8 cellular contexts compared by ENCODE assay signal in genomic region chr19:3276341-3276799, GRCh38. TPM values are rescaled to one million over a fixed set of nuclear protein-coding genes. Genes with fewer than 3 reads are reported as not detected.
DNase-seq lines count a peak whose midpoint lies in the region; ATAC-seq, FAIRE-seq and TF ChIP-seq lines count a peak whose summit lies in the region.

No MANE protein-coding gene starts in this region.

- H3K9ac ChIP-seq in colonic mucosa (ENCODE audit: low read depth in 2 of 2, low read length in 2 of 2): no peak overlapping the region

- H3K36me3 ChIP-seq in A673 (ENCODE audit: insufficient read depth, low read length, poor library complexity, severe bottlenecking): no peaks in the 10 kb centered on the region
- H3K36me3 ChIP-seq in HEK293 (ENCODE audit: control insufficient read depth in 2 of 2, insufficient read depth in 1 of 2, low read length in 2 of 2): no peaks in the 10 kb centered on the region
- H3K36me3 ChIP-seq in colonic mucosa: no peaks in the 10 kb centered on the region
- H3K36me3 ChIP-seq in small intestine (ENCODE audit: control insufficient read depth in 2 of 2, insufficient read depth in 2 of 2, low read length in 2 of 2): no peaks in the 10 kb centered on the region

- peak overlapping the region; percentile 91 for H3K4me3 Mint-ChIP-seq in T-helper 17 cell

- no peak for FAIRE-seq in small intestine (lab: Jason Lieb, UNC)

- POLR2A ChIA-PET in A673 (lab: Charles Lee; ENCODE audit: low non-redundant PET) (interaction anchor here (0.5 kb wide), 1 partner anchor 203 kb away, joined by 3 read pairs; no protein-coding TSS in a partner anchor), HEK293 (lab: Yijun Ruan, JAX) (interaction anchor here (0.5 to 2.9 kb wide), 17 partner anchors 8 to 690 kb away, joined by 3 to 60 read pairs (median 4); partner anchors contain the start of genes DOHH and ZNF57)

- peaks cover 2% of the 10 kb centered on the region for H3K36me3 Mint-ChIP-seq in T-helper 17 cell (ENCODE audit: low read depth)

- 1 to 10% (median 5%) methylated on average over 8 to 11 of the region's 11 CpGs for WGBS in small intestine, 3 donors

- ATAC-seq in T-helper 17 cell (peak; percentile 44), HG03442 (IDR thresholded peaks at IDR 0.05; ENCODE audit: unreplicated experiment) (no peak), HG03520 (IDR thresholded peaks at IDR 0.05; ENCODE audit: unreplicated experiment) (no peak)

- no TSS peak for BruUV-seq in A673 (replicated peaks; lab: Mats Ljungman, UMichigan)

- no peaks in the 10 kb centered on the region for H3K27me3 ChIP-seq in A673 (replicated peaks; ENCODE audit: insufficient read depth, low read depth, low read length, poor library complexity)
- peaks cover 9% of the 10 kb centered on the region for H3K27me3 ChIP-seq in colonic mucosa
- H3K27me3 ChIP-seq in small intestine (ENCODE audit: control insufficient read depth in 2 of 2, insufficient read depth in 2 of 2, low read length in 2 of 2): peaks cover 0 to 22% of the 10 kb centered on the region in 2 donors

- H3K4me1 ChIP-seq in A673 (ENCODE audit: insufficient read depth, low read length, poor library complexity, severe bottlenecking) (peaks cover 13% of the 10 kb centered on the region), HEK293 (ENCODE audit: control insufficient read depth, insufficient read depth, low read length) (no peaks in the 10 kb centered on the region), colonic mucosa (no peaks in the 10 kb centered on the region), small intestine (ENCODE audit: control insufficient read depth in 2 of 2, insufficient read depth in 1 of 2, low read depth in 1 of 2, low read length in 1 of 2) (no peaks in the 10 kb centered on the region)

- H3K27ac ChIP-seq in A673 (ENCODE audit: low read depth, low read length, poor library complexity, severe bottlenecking) (no peak overlapping the region), HEK293 (ENCODE audit: extremely low read depth, low read depth, low read length) (no peak overlapping the region), colonic mucosa (no peak overlapping the region), small intestine (ENCODE audit: low read depth in 1 of 2, low read length in 1 of 2) (no peak overlapping the region)

- no peak overlapping the region for H3K27ac Mint-ChIP-seq in T-helper 17 cell

- H3K9me3 ChIP-seq in A673 (ENCODE audit: low read depth, low read length, poor library complexity, severe bottlenecking) (no peaks in the 10 kb centered on the region), HEK293 (ENCODE audit: control insufficient read depth, insufficient read depth, low read depth, low read length) (no peaks in the 10 kb centered on the region), T-helper 17 cell (ENCODE audit: control insufficient read depth, low read length, poor library complexity, severe bottlenecking) (no peaks in the 10 kb centered on the region), colonic mucosa (no peaks in the 10 kb centered on the region), small intestine (ENCODE audit: control insufficient read depth, low read depth) (no peaks in the 10 kb centered on the region)

- DNase-seq in A673 (ENCODE audit: low spot score): peak; percentile 92
- peak; percentile 28 to 57 (median 39) for DNase-seq in T-helper 17 cell
- peak; percentile 78 for DNase-seq in colonic mucosa
- peak; percentile 52 for DNase-seq in small intestine
- no peak for DNase-seq in NOMO-1 treated with dmso at 0.1 percent for 144 hours (lab: John Stamatoyannopoulos, UW; ENCODE audit: unreplicated experiment)

- H3K27me3 Mint-ChIP-seq in T-helper 17 cell: peaks cover 9% of the 10 kb centered on the region

- intact Hi-C loops in A673 (cut with micrococcal nuclease; ENCODE audit: unreplicated experiment): no loop called here
- intact Hi-C loops in colonic mucosa (cut with DNase I): no loop called here

- H3K4me3 ChIP-seq in A673 (ENCODE audit: low read depth, low read length, poor library complexity, severe bottlenecking) (peak overlapping the region; percentile 19), HEK293 (ENCODE audit: low read depth, low read length) (peak overlapping the region; percentile 16; the same call in 1 of the 2 replicates), colonic mucosa (no peak overlapping the region), small intestine (ENCODE audit: low read depth in 1 of 2, low read length in 2 of 2) (no peak overlapping the region)

- CTCF ChIA-PET in A673 (lab: Charles Lee) (interaction anchor here (0.6 to 1.1 kb wide), 7 partner anchors 9 to 864 kb away, joined by 3 to 15 read pairs (median 3); no protein-coding TSS in a partner anchor), HEK293 (lab: Yijun Ruan, JAX) (interaction anchor here (0.6 to 2.1 kb wide), 10 partner anchors 8 to 388 kb away, joined by 3 to 28 read pairs (median 5); partner anchors contain the start of gene CELF5)

- peaks cover 23% of the 10 kb centered on the region for H3K4me1 Mint-ChIP-seq in T-helper 17 cell

- no peak for TF ChIP-seq CTCF in A673 (conservative IDR thresholded peaks at IDR 0.05; ENCODE audit: low read depth, low read length)
- TF ChIP-seq CTCF in HEK293 (tag by site-specific recombination; IDR thresholded peaks at IDR 0.05): no peak
- TF ChIP-seq CTCF in colonic mucosa (IDR thresholded peaks at IDR 0.05): no peak

TF ChIP-seq in HEK293, 187 proteins besides CTCF, POLR2A, EP300 and RAD21 (continues in another document):
- TF ChIP-seq ZFHX2 (tag by site-specific recombination; conservative IDR thresholded peaks at IDR 0.05) (peak; percentile 52), EGR2 (tag by site-specific recombination; IDR thresholded peaks at IDR 0.05; ENCODE audit: low read depth) (peak; percentile 25; the same call in 1 of the 2 replicates), GLIS2 (tag by site-specific recombination; IDR thresholded peaks at IDR 0.05) (peak; percentile 26; the same call in 1 of the 2 replicates), ZNF19 (tag by site-specific recombination; IDR thresholded peaks at IDR 0.05; ENCODE audit: low read depth) (no peak), KLF9 (tag by site-specific recombination; IDR thresholded peaks at IDR 0.05; ENCODE audit: low read depth) (peak; percentile 82), SP2 (tag by site-specific recombination; IDR thresholded peaks at IDR 0.05) (peak; percentile 36; the same call in 1 of the 2 replicates), ZSCAN16 (tag by site-specific recombination; IDR thresholded peaks at IDR 0.05) (no peak), KLF8 (tag by site-specific recombination; IDR thresholded peaks at IDR 0.05) (0 out of 2 replicates have a peak, but pooled peaks have one; percentile 33), ZNF394 (tag by site-specific recombination; IDR thresholded peaks at IDR 0.05; ENCODE audit: borderline replicate concordance) (peak; percentile 37; the same call in 1 of the 2 replicates), ZNF324 (tag by site-specific recombination; IDR thresholded peaks at IDR 0.05) (no peak), KLF1 (tag by site-specific recombination; IDR thresholded peaks at IDR 0.05) (peak; percentile 88)
- TF ChIP-seq, protein P1, sequence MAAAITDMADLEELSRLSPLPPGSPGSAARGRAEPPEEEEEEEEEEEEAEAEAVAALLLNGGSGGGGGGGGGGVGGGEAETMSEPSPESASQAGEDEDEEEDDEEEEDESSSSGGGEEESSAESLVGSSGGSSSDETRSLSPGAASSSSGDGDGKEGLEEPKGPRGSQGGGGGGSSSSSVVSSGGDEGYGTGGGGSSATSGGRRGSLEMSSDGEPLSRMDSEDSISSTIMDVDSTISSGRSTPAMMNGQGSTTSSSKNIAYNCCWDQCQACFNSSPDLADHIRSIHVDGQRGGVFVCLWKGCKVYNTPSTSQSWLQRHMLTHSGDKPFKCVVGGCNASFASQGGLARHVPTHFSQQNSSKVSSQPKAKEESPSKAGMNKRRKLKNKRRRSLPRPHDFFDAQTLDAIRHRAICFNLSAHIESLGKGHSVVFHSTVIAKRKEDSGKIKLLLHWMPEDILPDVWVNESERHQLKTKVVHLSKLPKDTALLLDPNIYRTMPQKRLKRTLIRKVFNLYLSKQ (tag by site-specific recombination; IDR thresholded peaks at IDR 0.05; ENCODE audit: borderline replicate concordance): no peak
- TF ChIP-seq, protein P2, sequence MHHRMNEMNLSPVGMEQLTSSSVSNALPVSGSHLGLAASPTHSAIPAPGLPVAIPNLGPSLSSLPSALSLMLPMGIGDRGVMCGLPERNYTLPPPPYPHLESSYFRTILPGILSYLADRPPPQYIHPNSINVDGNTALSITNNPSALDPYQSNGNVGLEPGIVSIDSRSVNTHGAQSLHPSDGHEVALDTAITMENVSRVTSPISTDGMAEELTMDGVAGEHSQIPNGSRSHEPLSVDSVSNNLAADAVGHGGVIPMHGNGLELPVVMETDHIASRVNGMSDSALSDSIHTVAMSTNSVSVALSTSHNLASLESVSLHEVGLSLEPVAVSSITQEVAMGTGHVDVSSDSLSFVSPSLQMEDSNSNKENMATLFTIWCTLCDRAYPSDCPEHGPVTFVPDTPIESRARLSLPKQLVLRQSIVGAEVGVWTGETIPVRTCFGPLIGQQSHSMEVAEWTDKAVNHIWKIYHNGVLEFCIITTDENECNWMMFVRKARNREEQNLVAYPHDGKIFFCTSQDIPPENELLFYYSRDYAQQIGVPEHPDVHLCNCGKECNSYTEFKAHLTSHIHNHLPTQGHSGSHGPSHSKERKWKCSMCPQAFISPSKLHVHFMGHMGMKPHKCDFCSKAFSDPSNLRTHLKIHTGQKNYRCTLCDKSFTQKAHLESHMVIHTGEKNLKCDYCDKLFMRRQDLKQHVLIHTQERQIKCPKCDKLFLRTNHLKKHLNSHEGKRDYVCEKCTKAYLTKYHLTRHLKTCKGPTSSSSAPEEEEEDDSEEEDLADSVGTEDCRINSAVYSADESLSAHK (tag by site-specific recombination; IDR thresholded peaks at IDR 0.05): no peak
- TF ChIP-seq, protein P3, sequence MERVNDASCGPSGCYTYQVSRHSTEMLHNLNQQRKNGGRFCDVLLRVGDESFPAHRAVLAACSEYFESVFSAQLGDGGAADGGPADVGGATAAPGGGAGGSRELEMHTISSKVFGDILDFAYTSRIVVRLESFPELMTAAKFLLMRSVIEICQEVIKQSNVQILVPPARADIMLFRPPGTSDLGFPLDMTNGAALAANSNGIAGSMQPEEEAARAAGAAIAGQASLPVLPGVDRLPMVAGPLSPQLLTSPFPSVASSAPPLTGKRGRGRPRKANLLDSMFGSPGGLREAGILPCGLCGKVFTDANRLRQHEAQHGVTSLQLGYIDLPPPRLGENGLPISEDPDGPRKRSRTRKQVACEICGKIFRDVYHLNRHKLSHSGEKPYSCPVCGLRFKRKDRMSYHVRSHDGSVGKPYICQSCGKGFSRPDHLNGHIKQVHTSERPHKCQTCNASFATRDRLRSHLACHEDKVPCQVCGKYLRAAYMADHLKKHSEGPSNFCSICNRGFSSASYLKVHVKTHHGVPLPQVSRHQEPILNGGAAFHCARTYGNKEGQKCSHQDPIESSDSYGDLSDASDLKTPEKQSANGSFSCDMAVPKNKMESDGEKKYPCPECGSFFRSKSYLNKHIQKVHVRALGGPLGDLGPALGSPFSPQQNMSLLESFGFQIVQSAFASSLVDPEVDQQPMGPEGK (tag by site-specific recombination; IDR thresholded peaks at IDR 0.05): peak; percentile 11

RNA-seq across cellular contexts. Expression of gene CELF5, which starts 51.9 kb away (rescaled TPM):
- total RNA-seq in A673 (2021) (3.1 and 3.7 TPM in 2 replicates), T-helper 17 cell (under 1 TPM; 0.42 to 0.57 TPM), colonic mucosa (under 1 TPM; 0.42 to 0.59 TPM)
- under 1 TPM in 2 of 3 donors, not detected in 1; 0.54 to 0.70 TPM for polyA plus RNA-seq in small intestine

Comparison
In these comparisons a context has a peak if more than half of its experiments do, and no peak if none do; other contexts are left out.
1. H3K4me3 ChIP-seq: peak in A673 (single experiment) and HEK293 (single experiment); none in colonic mucosa (single experiment) and small intestine (0 of 2).